ENCODE assay signal across 8 cellular contexts in genomic region chr1:39672551-39672947, GRCh38. TPM values are rescaled to one million over a fixed set of nuclear protein-coding genes. Genes with fewer than 3 reads are reported as not detected.
A peak's percentile ranks its signal among the peaks of the same experiment; 100 is the strongest.
DNase-seq lines count a peak whose midpoint lies in the region; ATAC-seq and TF ChIP-seq lines count a peak whose summit lies in the region.

No MANE protein-coding gene starts in this region.

- no peaks in the 10 kb centered on the region for H3K79me2 ChIP-seq in OCI-LY1 (ENCODE audit: insufficient read depth, low read length)

- peaks cover 7% of the 10 kb centered on the region for H3K27me3 Mint-ChIP-seq in memory B cell

- peaks cover 11% of the 10 kb centered on the region for H3K27me3 ChIP-seq in OCI-LY1 (ENCODE audit: insufficient read depth, low read length)
- H3K27me3 ChIP-seq in breast epithelium: no peaks in the 10 kb centered on the region

- peak; percentile 54 for ATAC-seq in memory B cell (ENCODE audit: low read depth)
- ATAC-seq in GM21360 (IDR thresholded peaks at IDR 0.05; ENCODE audit: unreplicated experiment): no peak

- H3K27ac ChIP-seq in OCI-LY1 (ENCODE audit: low read depth, low read length, poor library complexity, severe bottlenecking) (no peak overlapping the region), breast epithelium (no peak overlapping the region)

- no peaks in the 10 kb centered on the region for H3F3A ChIP-seq in OCI-LY1 (ENCODE audit: insufficient read depth, low read length)

- no peak overlapping the region for H3K4me3 ChIP-seq in OCI-LY1 (ENCODE audit: low read depth, low read length, poor library complexity, severe bottlenecking)
- H3K4me3 ChIP-seq in breast epithelium: peak overlapping the region; percentile 38 to 64 (median 52)

- H3K4me1 ChIP-seq in OCI-LY1 (ENCODE audit: insufficient read depth, low read length, severe bottlenecking) (no peaks in the 10 kb centered on the region), breast epithelium (peaks cover 4% of the 10 kb centered on the region in 2 donors)

- no peaks in the 10 kb centered on the region for H3K9me3 Mint-ChIP-seq in memory B cell

- DNase-seq in ELR (ENCODE audit: low read depth) (peak; percentile 35), breast epithelium (ENCODE audit: low spot score in 2 of 2) (no peak), memory B cell (ENCODE audit: low spot score in 2 of 2) (no peak), SHP77 (lab: John Stamatoyannopoulos, UW) (no peak), NCI-H2029 treated with DMSO at 0.1 percent for 48 hours (lab: John Stamatoyannopoulos, UW) (no peak), KBM-7 (no peak)

- no peak overlapping the region for H3K4me2 ChIP-seq in OCI-LY1 (ENCODE audit: low read length)

- TF ChIP-seq CTCF in OCI-LY1 (IDR thresholded peaks at IDR 0.05; ENCODE audit: low read length) (peak; percentile 43; the same call in 1 of the 2 replicates), breast epithelium (IDR thresholded peaks at IDR 0.05) (no peak)

- TF ChIP-seq POLR2A in breast epithelium (IDR thresholded peaks at IDR 0.05): no peak

- H2AFZ ChIP-seq in OCI-LY1 (ENCODE audit: low read length): no peak overlapping the region

- H3K36me3 ChIP-seq in OCI-LY1 (ENCODE audit: insufficient read depth, low read length) (no peaks in the 10 kb centered on the region), breast epithelium (no peaks in the 10 kb centered on the region)

- no peak overlapping the region for H3K27ac Mint-ChIP-seq in memory B cell

- peak overlapping the region; percentile 70 for H3K4me3 Mint-ChIP-seq in memory B cell

- no peaks in the 10 kb centered on the region for H4K20me1 ChIP-seq in OCI-LY1 (ENCODE audit: insufficient read depth, low read length)

- no peaks in the 10 kb centered on the region for H3K36me3 Mint-ChIP-seq in memory B cell

- no peaks in the 10 kb centered on the region for H3K4me1 Mint-ChIP-seq in memory B cell

- H3K9me2 ChIP-seq in OCI-LY1 (ENCODE audit: low read depth, low read length): no peaks in the 10 kb centered on the region

- in situ Hi-C loops in KBM-7 (cut with MboI; ENCODE audit: low pct_unique_long_range_greater_than_20kb, low sequenced_read_pairs): no loop called here

- intact Hi-C loops in breast epithelium (cut with DNase I; ENCODE audit: low total_unique reads): no loop called here

- H3K9me3 ChIP-seq in OCI-LY1 (ENCODE audit: low read length) (no peaks in the 10 kb centered on the region), breast epithelium (no peaks in the 10 kb centered on the region)

- no peak overlapping the region for H3K9ac ChIP-seq in OCI-LY1 (ENCODE audit: low read length)

RNA-seq across cellular contexts. Expression of gene NT5C1A, which starts 0.6 kb away (rescaled TPM):
- total RNA-seq in breast epithelium: under 1 TPM in 1 of 3 donors, not detected in 2; 0.29 TPM

RNA-seq across cellular contexts. Expression of gene HPCAL4, which starts 18.7 kb away (rescaled TPM):
- total RNA-seq in breast epithelium: not detected

RNA-seq across cellular contexts. Expression of gene HEYL, which starts 33.1 kb away (rescaled TPM):
- total RNA-seq in breast epithelium: 1 to 10 TPM; 2.1 to 5.2 (median 2.3) TPM
